In genomic region chr1:224172229-224172628, GRCh38 we compare ENCODE assay signal across 19 cellular contexts. TPM values are rescaled to one million over a fixed set of nuclear protein-coding genes. Genes with fewer than 3 reads are reported as not detected.
DNase-seq lines count a peak whose midpoint lies in the region; ATAC-seq and TF ChIP-seq lines count a peak whose summit lies in the region.
"Had no signal": no experiment of that assay in that cellular context is flagged by ENCODE, and none has a peak within 500 bp of the region (broad histone marks: within the 10 kb centered on the region; RNA-seq: fewer than 3 reads in every experiment).

No MANE protein-coding gene starts in this region.

- H3K36me3 ChIP-seq in HEK293 (ENCODE audit: control insufficient read depth in 2 of 2, insufficient read depth in 1 of 2, low read length in 2 of 2) (no peaks in the 10 kb centered on the region), GM23338 (ENCODE audit: insufficient read depth) (no peaks in the 10 kb centered on the region)
- H3K36me3 ChIP-seq: BE2C had no signal

- H3K4me1 ChIP-seq in HEK293 (ENCODE audit: control insufficient read depth, insufficient read depth, low read length) = no peaks in the 10 kb centered on the region
- H3K4me1 ChIP-seq in GM23338 (ENCODE audit: insufficient read depth) = peaks cover 25% of the 10 kb centered on the region

- H3K79me2 ChIP-seq in GM23338 (replicated peaks; ENCODE audit: insufficient read depth) = no peaks in the 10 kb centered on the region

- peaks cover 5 to 8% of the 10 kb centered on the region in 2 donors for H3K9me3 Mint-ChIP-seq in activated T-cell treated with anti-CD3 and anti-CD28 coated beads, Interleukin-2, amount 50 U/mL, for 72 hours
- peaks cover 11% of the 10 kb centered on the region for H3K9me3 Mint-ChIP-seq in activated T-cell treated with anti-CD3 and anti-CD28 coated beads, Interleukin-2, amount 50 U/mL, for 24 hours
- H3K9me3 Mint-ChIP-seq in memory B cell (peaks cover 2% of the 10 kb centered on the region), GM23338 (peaks cover 7% of the 10 kb centered on the region)
- H3K9me3 Mint-ChIP-seq: CD4-positive, CD25-positive, alpha-beta regulatory T cell; CD8-positive, alpha-beta memory T cell; IgD-negative memory B cell had no signal

- no peak overlapping the region for H2AFZ ChIP-seq in GM23338

- H3K4me2 ChIP-seq in GM23338 = no peak overlapping the region

- H4K20me1 ChIP-seq in GM23338 (replicated peaks; ENCODE audit: insufficient read depth) = no peaks in the 10 kb centered on the region

- no peak overlapping the region for H3K27ac ChIP-seq in HEK293 (ENCODE audit: extremely low read depth, low read depth, low read length)
- H3K27ac ChIP-seq in VCaP = peak overlapping the region; percentile 69; the same call in 1 of the 2 replicates
- H3K27ac ChIP-seq in GM23338 (ENCODE audit: low read depth) = no peak overlapping the region

- H3K4me1 Mint-ChIP-seq in activated T-cell treated with anti-CD3 and anti-CD28 coated beads, Interleukin-2, amount 50 U/mL, for 72 hours (ENCODE audit: low read depth) = peaks cover 36% of the 10 kb centered on the region
- peaks cover 33% of the 10 kb centered on the region for H3K4me1 Mint-ChIP-seq in activated T-cell treated with anti-CD3 and anti-CD28 coated beads, Interleukin-2, amount 50 U/mL, for 24 hours (ENCODE audit: low read depth)
- H3K4me1 Mint-ChIP-seq in memory B cell (peaks cover 18% of the 10 kb centered on the region), GM23338 (peaks cover 22% of the 10 kb centered on the region; the same call in 2 of the 3 replicates)

- H3K9me2 ChIP-seq in GM23338 (ENCODE audit: insufficient read depth) = no peaks in the 10 kb centered on the region

- H3K4me3 ChIP-seq in HEK293 (ENCODE audit: low read depth, low read length) (no peak overlapping the region), GM23338 (no peak overlapping the region)
- H3K4me3 ChIP-seq: GM12878 had no signal

- TF ChIP-seq CTCF in HEK293 (tag by site-specific recombination; IDR thresholded peaks at IDR 0.05) (no peak), VCaP (conservative IDR thresholded peaks at IDR 0.05) (no peak), GM23338 (conservative IDR thresholded peaks at IDR 0.05; ENCODE audit: low read depth in 2 of 2) (no peak)

- H3K27ac Mint-ChIP-seq in activated T-cell treated with anti-CD3 and anti-CD28 coated beads, Interleukin-2, amount 50 U/mL, for 72 hours = peak overlapping the region; percentile 38
- H3K27ac Mint-ChIP-seq in activated T-cell treated with anti-CD3 and anti-CD28 coated beads, Interleukin-2, amount 50 U/mL, for 24 hours = no peak overlapping the region
- H3K27ac Mint-ChIP-seq in memory B cell = peak overlapping the region; percentile 64
- H3K27ac Mint-ChIP-seq in GM23338 = no peak overlapping the region
- H3K27ac Mint-ChIP-seq: IgD-negative memory B cell had no signal

- H3K9me3 ChIP-seq in HEK293 (ENCODE audit: control insufficient read depth, insufficient read depth, low read depth, low read length) = no peaks in the 10 kb centered on the region
- H3K9me3 ChIP-seq: BE2C had no signal

- peaks cover 8 to 10% of the 10 kb centered on the region in 2 donors for H3K36me3 Mint-ChIP-seq in activated T-cell treated with anti-CD3 and anti-CD28 coated beads, Interleukin-2, amount 50 U/mL, for 72 hours (ENCODE audit: insufficient read depth in 2 of 2)
- peaks cover 4% of the 10 kb centered on the region for H3K36me3 Mint-ChIP-seq in activated T-cell treated with anti-CD3 and anti-CD28 coated beads, Interleukin-2, amount 50 U/mL, for 24 hours (ENCODE audit: low read depth)
- no peaks in the 10 kb centered on the region for H3K36me3 Mint-ChIP-seq in memory B cell
- H3K36me3 Mint-ChIP-seq in GM23338 (ENCODE audit: low read depth) = peaks cover 5% of the 10 kb centered on the region
- H3K36me3 Mint-ChIP-seq: CD4-positive, CD25-positive, alpha-beta regulatory T cell; CD8-positive, alpha-beta memory T cell; IgD-negative memory B cell had no signal

- POLR2A ChIA-PET in HEK293 (lab: Yijun Ruan, JAX) = interaction anchor here (1.0 kb wide), 1 partner anchor 11 kb away, joined by 3 read pairs; the partner anchor contains the start of gene DEGS1

- ATAC-seq in activated T-cell treated with anti-CD3 and anti-CD28 coated beads, Interleukin-2, amount 50 U/mL, for 72 hours (replicated peaks in 1 of 2) = no peak
- ATAC-seq in memory B cell (ENCODE audit: low read depth) = no peak
- ATAC-seq in GM23338 = no peak
- ATAC-seq: GM12878 had no signal

- DNase-seq in activated T-cell treated with anti-CD3 and anti-CD28 coated beads, Interleukin-2, amount 50 U/mL, for 72 hours = no peak
- DNase-seq in activated T-cell treated with anti-CD3 and anti-CD28 coated beads, Interleukin-2, amount 50 U/mL, for 24 hours = no peak
- DNase-seq in memory B cell (ENCODE audit: low spot score in 2 of 2) = no peak
- no peak for DNase-seq in GM23338 (ENCODE audit: low spot score)
- no peak for DNase-seq in amniotic stem cell (lab: John Stamatoyannopoulos, UW)
- DNase-seq: BE2C; C1 segment of cervical spinal cord; CD4-positive, CD25-positive, alpha-beta regulatory T cell; CD8-positive, alpha-beta memory T cell; COR-L47; DMS 273 treated with DMSO at 0.1 percent for 48 hours; DMS53; DND-41; EL; H9 had no signal

- no peaks in the 10 kb centered on the region for H3K27me3 ChIP-seq in GM23338 (ENCODE audit: insufficient read depth)
- H3K27me3 ChIP-seq: BE2C had no signal

- CTCF ChIA-PET in HEK293 (lab: Yijun Ruan, JAX) = interaction anchor here (0.7 to 1.5 kb wide), 2 partner anchors 10 to 161 kb away, joined by 3 read pairs; no protein-coding TSS in a partner anchor

- no peak overlapping the region for H3K4me3 Mint-ChIP-seq in activated T-cell treated with anti-CD3 and anti-CD28 coated beads, Interleukin-2, amount 50 U/mL, for 72 hours
- H3K4me3 Mint-ChIP-seq in activated T-cell treated with anti-CD3 and anti-CD28 coated beads, Interleukin-2, amount 50 U/mL, for 24 hours = no peak overlapping the region
- H3K4me3 Mint-ChIP-seq in memory B cell (no peak overlapping the region), GM23338 (no peak overlapping the region)
- H3K4me3 Mint-ChIP-seq: CD4-positive, CD25-positive, alpha-beta regulatory T cell; H9; IgD-negative memory B cell had no signal

- no peaks in the 10 kb centered on the region for H3K27me3 Mint-ChIP-seq in activated T-cell treated with anti-CD3 and anti-CD28 coated beads, Interleukin-2, amount 50 U/mL, for 72 hours (ENCODE audit: low read depth)
- H3K27me3 Mint-ChIP-seq in activated T-cell treated with anti-CD3 and anti-CD28 coated beads, Interleukin-2, amount 50 U/mL, for 24 hours = no peaks in the 10 kb centered on the region
- H3K27me3 Mint-ChIP-seq in memory B cell = peaks cover 2% of the 10 kb centered on the region
- H3K27me3 Mint-ChIP-seq in GM23338 (ENCODE audit: insufficient read depth, low read depth, poor library complexity) = peaks cover 13% of the 10 kb centered on the region
- H3K27me3 Mint-ChIP-seq: CD8-positive, alpha-beta memory T cell had no signal

- no peaks in the 10 kb centered on the region for H3F3A ChIP-seq in GM23338 (replicated peaks; ENCODE audit: low read depth)

TF ChIP-seq in HEK293, 187 proteins besides CTCF, POLR2A, EP300 and RAD21:
- TF ChIP-seq ZNF416 (tag by site-specific recombination; IDR thresholded peaks at IDR 0.05) (no peak), ZNF544 (tag by site-specific recombination; IDR thresholded peaks at IDR 0.05) (0 out of 2 replicates have a peak, but pooled peaks have one; percentile 20), ZNF596 (tag by site-specific recombination; IDR thresholded peaks at IDR 0.05) (peak; percentile 94), ZNF114 (tag by site-specific recombination; IDR thresholded peaks at IDR 0.05) (peak; percentile 84; the same call in 1 of the 2 replicates), ZNF366 (tag by site-specific recombination; conservative IDR thresholded peaks at IDR 0.05) (peak; percentile 99), ZSCAN30 (tag by site-specific recombination; IDR thresholded peaks at IDR 0.05) (no peak), PRDM1 (tag by site-specific recombination; IDR thresholded peaks at IDR 0.05) (peak; percentile 98)

TF ChIP-seq in GM23338, 12 proteins besides CTCF, POLR2A, EP300 and RAD21 (continues in another document):
- TF ChIP-seq CREB1 (CRISPR knock-in tag; IDR thresholded peaks at IDR 0.05; ENCODE audit: low read depth) (no peak), ZNF331 (CRISPR knock-in tag; IDR thresholded peaks at IDR 0.05; ENCODE audit: low read depth) (no peak), POLR2AphosphoS5 (IDR thresholded peaks at IDR 0.05; ENCODE audit: low read depth) (no peak)
- TF ChIP-seq, protein P1, sequence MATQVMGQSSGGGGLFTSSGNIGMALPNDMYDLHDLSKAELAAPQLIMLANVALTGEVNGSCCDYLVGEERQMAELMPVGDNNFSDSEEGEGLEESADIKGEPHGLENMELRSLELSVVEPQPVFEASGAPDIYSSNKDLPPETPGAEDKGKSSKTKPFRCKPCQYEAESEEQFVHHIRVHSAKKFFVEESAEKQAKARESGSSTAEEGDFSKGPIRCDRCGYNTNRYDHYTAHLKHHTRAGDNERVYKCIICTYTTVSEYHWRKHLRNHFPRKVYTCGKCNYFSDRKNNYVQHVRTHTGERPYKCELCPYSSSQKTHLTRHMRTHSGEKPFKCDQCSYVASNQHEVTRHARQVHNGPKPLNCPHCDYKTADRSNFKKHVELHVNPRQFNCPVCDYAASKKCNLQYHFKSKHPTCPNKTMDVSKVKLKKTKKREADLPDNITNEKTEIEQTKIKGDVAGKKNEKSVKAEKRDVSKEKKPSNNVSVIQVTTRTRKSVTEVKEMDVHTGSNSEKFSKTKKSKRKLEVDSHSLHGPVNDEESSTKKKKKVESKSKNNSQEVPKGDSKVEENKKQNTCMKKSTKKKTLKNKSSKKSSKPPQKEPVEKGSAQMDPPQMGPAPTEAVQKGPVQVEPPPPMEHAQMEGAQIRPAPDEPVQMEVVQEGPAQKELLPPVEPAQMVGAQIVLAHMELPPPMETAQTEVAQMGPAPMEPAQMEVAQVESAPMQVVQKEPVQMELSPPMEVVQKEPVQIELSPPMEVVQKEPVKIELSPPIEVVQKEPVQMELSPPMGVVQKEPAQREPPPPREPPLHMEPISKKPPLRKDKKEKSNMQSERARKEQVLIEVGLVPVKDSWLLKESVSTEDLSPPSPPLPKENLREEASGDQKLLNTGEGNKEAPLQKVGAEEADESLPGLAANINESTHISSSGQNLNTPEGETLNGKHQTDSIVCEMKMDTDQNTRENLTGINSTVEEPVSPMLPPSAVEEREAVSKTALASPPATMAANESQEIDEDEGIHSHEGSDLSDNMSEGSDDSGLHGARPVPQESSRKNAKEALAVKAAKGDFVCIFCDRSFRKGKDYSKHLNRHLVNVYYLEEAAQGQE (IDR thresholded peaks at IDR 0.05; ENCODE audit: unreplicated experiment) = no peak

RNA-seq across cellular contexts. Expression of gene DEGS1, which starts 10.8 kb away (rescaled TPM):
- 10 to 100 TPM; 26.0 to 43.1 TPM for total RNA-seq in activated T-cell treated with anti-CD3 and anti-CD28 coated beads, Interleukin-2, amount 50 U/mL, for 72 hours
- 59.8 and 67.9 TPM in 2 replicates for total RNA-seq in GM23338 (2014; rRNA removed; shearing (Covaris generic))
- polyA plus RNA-seq in GM23338 (2016; fragmentation: Nextera tagmentation; extraction: Ambion mirVana) = 42.5 and 45.7 TPM in 2 replicates

RNA-seq across cellular contexts. Expression of gene FBXO28, which starts 58.3 kb away (rescaled TPM):
- total RNA-seq in activated T-cell treated with anti-CD3 and anti-CD28 coated beads, Interleukin-2, amount 50 U/mL, for 72 hours = 10 to 100 TPM; 19.7 to 23.7 TPM
- 38.8 and 45.2 TPM in 2 replicates for total RNA-seq in GM23338 (2014; rRNA removed; shearing (Covaris generic))
- 16.9 and 18.1 TPM in 2 replicates for polyA plus RNA-seq in GM23338 (2016; fragmentation: Nextera tagmentation; extraction: Ambion mirVana)

Comparison
In these comparisons a context has a peak if more than half of its experiments do, and no peak if none do; other contexts are left out.
1. H3K27ac Mint-ChIP-seq: peak in activated T-cell treated with anti-CD3 and anti-CD28 coated beads, Interleukin-2, amount 50 U/mL, for 72 hours (single experiment) and memory B cell (single experiment); none in activated T-cell treated with anti-CD3 and anti-CD28 coated beads, Interleukin-2, amount 50 U/mL, for 24 hours (single experiment) and GM23338 (single experiment).